Comparison of ENCODE assay signal across 8 cellular contexts in the genomic region with DNA sequence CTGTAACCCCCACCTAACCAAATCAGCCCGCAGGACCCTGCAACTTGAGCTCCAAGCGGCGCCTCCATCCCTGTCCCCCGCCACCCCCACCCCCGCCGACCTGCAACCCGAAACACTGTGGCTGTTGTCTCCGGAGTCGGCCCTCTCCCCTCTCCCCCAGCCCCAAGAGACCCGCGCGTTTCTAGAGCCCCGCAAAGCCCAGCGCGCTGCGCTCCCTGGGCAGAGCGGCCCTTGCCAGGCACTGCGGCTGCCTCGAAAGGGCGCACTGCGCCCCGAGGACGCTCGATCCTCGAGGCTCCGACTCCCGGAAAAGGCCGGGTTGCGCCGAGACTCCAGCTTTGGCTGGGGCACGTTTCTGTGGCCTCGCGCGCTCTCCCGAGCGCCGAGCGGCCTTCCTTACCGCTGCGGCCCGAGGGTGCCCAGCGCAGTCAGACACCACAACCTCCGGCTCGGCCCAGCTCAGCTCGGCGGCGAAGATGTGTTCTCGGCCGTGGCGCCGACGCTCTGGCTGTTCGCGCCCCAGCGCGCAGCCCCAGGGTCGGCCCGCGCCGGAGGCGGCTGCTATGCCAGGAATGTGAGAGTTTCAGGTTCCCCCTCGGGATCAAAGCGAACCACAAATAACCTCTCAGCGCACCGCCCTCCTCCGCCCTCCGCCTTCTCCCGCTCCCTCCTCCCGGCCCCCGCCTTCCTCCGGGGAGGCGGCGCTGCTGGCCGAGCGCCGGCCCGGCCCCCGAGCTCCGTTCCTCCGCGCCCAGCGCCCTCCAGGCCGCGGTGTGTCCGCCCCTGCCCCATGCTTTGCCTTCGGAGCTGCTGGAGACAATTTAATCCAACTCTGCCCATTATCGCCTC. TPM values are rescaled to one million over a fixed set of nuclear protein-coding genes. Genes with fewer than 3 reads are reported as not detected.
DNase-seq lines count a peak whose midpoint lies in the region; ATAC-seq and TF ChIP-seq lines count a peak whose summit lies in the region.

Gene AMOTL2, minus strand, starts transcription at position 506 of the 849 bp plus-strand sequence. CDS start 3,014 bp downstream, outside the sequence.

- H3K27me3 ChIP-seq in GM23338 (ENCODE audit: insufficient read depth): peaks cover 38% of the 10 kb centered on the region
- H3K27me3 ChIP-seq in adipocyte (replicated peaks; ENCODE audit: control insufficient read depth, insufficient read depth, low read length): no peaks in the 10 kb centered on the region

- H3K4me3 Mint-ChIP-seq in GM23338 (peak within 1 kb of the TSS; percentile 88), neural crest cell (peak within 1 kb of the TSS; percentile 97)

- peaks cover 23% of the 10 kb centered on the region for H4K20me1 ChIP-seq in GM23338 (replicated peaks; ENCODE audit: insufficient read depth)

- H2AFZ ChIP-seq in GM23338: peak within 1 kb of the TSS; percentile 34; the same call in 1 of the 2 replicates

- ATAC-seq in GM23338: peak; percentile 63
- no peak for ATAC-seq in HG02642 (IDR thresholded peaks at IDR 0.05; ENCODE audit: poor library complexity, unreplicated experiment)

- TF ChIP-seq CTCF in GM23338 (conservative IDR thresholded peaks at IDR 0.05; ENCODE audit: low read depth in 2 of 2) (no peak), neural crest cell (conservative IDR thresholded peaks at IDR 0.05) (no peak)

- no peaks in the 10 kb centered on the region for H3K9me2 ChIP-seq in GM23338 (ENCODE audit: insufficient read depth)

- H3K9me3 ChIP-seq in adipocyte (ENCODE audit: control insufficient read depth, low read length): no peaks in the 10 kb centered on the region

- peaks cover 35% of the 10 kb centered on the region for H3K79me2 ChIP-seq in GM23338 (replicated peaks; ENCODE audit: insufficient read depth)

- peak within 1 kb of the TSS; percentile 99 for H3K9ac ChIP-seq in adipocyte (ENCODE audit: low read length)

- H3K27me3 Mint-ChIP-seq in GM23338 (ENCODE audit: insufficient read depth, low read depth, poor library complexity) (peaks cover 58% of the 10 kb centered on the region), neural crest cell (ENCODE audit: low read depth) (peaks cover 23% of the 10 kb centered on the region)

- peaks cover 22% of the 10 kb centered on the region for H3K36me3 ChIP-seq in GM23338 (ENCODE audit: insufficient read depth)
- H3K36me3 ChIP-seq in adipocyte (ENCODE audit: control insufficient read depth, insufficient read depth, low read length, severe bottlenecking): peaks cover 31% of the 10 kb centered on the region

- H3K36me3 Mint-ChIP-seq in GM23338 (ENCODE audit: low read depth) (peaks cover 31% of the 10 kb centered on the region), neural crest cell (ENCODE audit: low read depth) (peaks cover 17% of the 10 kb centered on the region)

- peak within 1 kb of the TSS; percentile 99 for H3K4me3 ChIP-seq in GM23338
- H3K4me3 ChIP-seq in adipocyte (ENCODE audit: low read length): peak within 1 kb of the TSS; percentile 91

- peaks cover 47% of the 10 kb centered on the region for H3K4me1 ChIP-seq in GM23338 (ENCODE audit: insufficient read depth)
- H3K4me1 ChIP-seq in adipocyte (ENCODE audit: control insufficient read depth, insufficient read depth, low read length): peaks cover 32% of the 10 kb centered on the region

- H3K27ac Mint-ChIP-seq in GM23338 (peak within 1 kb of the TSS; percentile 97), neural crest cell (ENCODE audit: unreplicated experiment) (peak within 1 kb of the TSS; percentile 100)

- H3K27ac ChIP-seq in GM23338 (ENCODE audit: low read depth): peak within 1 kb of the TSS; percentile 100

- DNase-seq in COLO829 (ENCODE audit: low spot score) (peak; percentile 95), GM23338 (ENCODE audit: low spot score) (peak; percentile 99), NCI-H226 (peak; percentile 83), adipocyte (ENCODE audit: low read depth) (peak; percentile 97), glomerular visceral epithelial cell (ENCODE audit: extremely low spot score) (peak; percentile 97), neural crest cell (ENCODE audit: low read depth, low spot score) (peak; percentile 80), SKM-1 treated with dmso at 0.1 percent for 144 hours (lab: John Stamatoyannopoulos, UW; ENCODE audit: unreplicated experiment) (no peak)

- H3K4me1 Mint-ChIP-seq in GM23338: peaks cover 59% of the 10 kb centered on the region
- H3K4me1 Mint-ChIP-seq in neural crest cell: peaks cover 55% of the 10 kb centered on the region

- H3K9me3 Mint-ChIP-seq in GM23338 (no peaks in the 10 kb centered on the region), neural crest cell (no peaks in the 10 kb centered on the region)

- H3K4me2 ChIP-seq in GM23338: peak within 1 kb of the TSS; percentile 92

- peaks cover 22% of the 10 kb centered on the region for H3F3A ChIP-seq in GM23338 (replicated peaks; ENCODE audit: low read depth)

TF ChIP-seq in GM23338, 12 proteins besides CTCF, POLR2A, EP300 and RAD21 (continues in another document):
- peak; percentile 68 for TF ChIP-seq CREB1 (CRISPR knock-in tag; IDR thresholded peaks at IDR 0.05; ENCODE audit: low read depth)
- no peak for TF ChIP-seq STAT1 (IDR thresholded peaks at IDR 0.05; ENCODE audit: unreplicated experiment)
- TF ChIP-seq REST (IDR thresholded peaks at IDR 0.05; ENCODE audit: unreplicated experiment): peak; percentile 22
- no peak for TF ChIP-seq NANOG (IDR thresholded peaks at IDR 0.05; ENCODE audit: borderline replicate concordance)
- no peak for TF ChIP-seq EZH2 (IDR thresholded peaks at IDR 0.05; ENCODE audit: low read depth, unreplicated experiment)
- no peak for TF ChIP-seq ZNF331 (CRISPR knock-in tag; IDR thresholded peaks at IDR 0.05; ENCODE audit: low read depth)
- TF ChIP-seq JUNB (IDR thresholded peaks at IDR 0.05; ENCODE audit: unreplicated experiment): no peak
- TF ChIP-seq ZNF114 (CRISPR knock-in tag; IDR thresholded peaks at IDR 0.05): no peak
- TF ChIP-seq, protein P1, sequence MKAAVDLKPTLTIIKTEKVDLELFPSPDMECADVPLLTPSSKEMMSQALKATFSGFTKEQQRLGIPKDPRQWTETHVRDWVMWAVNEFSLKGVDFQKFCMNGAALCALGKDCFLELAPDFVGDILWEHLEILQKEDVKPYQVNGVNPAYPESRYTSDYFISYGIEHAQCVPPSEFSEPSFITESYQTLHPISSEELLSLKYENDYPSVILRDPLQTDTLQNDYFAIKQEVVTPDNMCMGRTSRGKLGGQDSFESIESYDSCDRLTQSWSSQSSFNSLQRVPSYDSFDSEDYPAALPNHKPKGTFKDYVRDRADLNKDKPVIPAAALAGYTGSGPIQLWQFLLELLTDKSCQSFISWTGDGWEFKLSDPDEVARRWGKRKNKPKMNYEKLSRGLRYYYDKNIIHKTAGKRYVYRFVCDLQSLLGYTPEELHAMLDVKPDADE (IDR thresholded peaks at IDR 0.05): no peak
- peak; percentile 87 for TF ChIP-seq POLR2AphosphoS5 (IDR thresholded peaks at IDR 0.05; ENCODE audit: low read depth)
- no peak for TF ChIP-seq EZH2phosphoT487 (IDR thresholded peaks at IDR 0.05; ENCODE audit: unreplicated experiment)

RNA-seq across cellular contexts. Expression of gene AMOTL2, which starts in this region (rescaled TPM):
- total RNA-seq in GM23338 (2014; rRNA removed; shearing (Covaris generic)): 96.2 and 102 TPM in 2 replicates
- 17.4 and 17.9 TPM in 2 replicates for polyA plus RNA-seq in GM23338 (2016; fragmentation: Nextera tagmentation; extraction: Ambion mirVana)
- 55.6 and 59.5 TPM in 2 replicates for total RNA-seq in neural crest cell
